8 cellular contexts compared by ENCODE assay signal in the genomic region with DNA sequence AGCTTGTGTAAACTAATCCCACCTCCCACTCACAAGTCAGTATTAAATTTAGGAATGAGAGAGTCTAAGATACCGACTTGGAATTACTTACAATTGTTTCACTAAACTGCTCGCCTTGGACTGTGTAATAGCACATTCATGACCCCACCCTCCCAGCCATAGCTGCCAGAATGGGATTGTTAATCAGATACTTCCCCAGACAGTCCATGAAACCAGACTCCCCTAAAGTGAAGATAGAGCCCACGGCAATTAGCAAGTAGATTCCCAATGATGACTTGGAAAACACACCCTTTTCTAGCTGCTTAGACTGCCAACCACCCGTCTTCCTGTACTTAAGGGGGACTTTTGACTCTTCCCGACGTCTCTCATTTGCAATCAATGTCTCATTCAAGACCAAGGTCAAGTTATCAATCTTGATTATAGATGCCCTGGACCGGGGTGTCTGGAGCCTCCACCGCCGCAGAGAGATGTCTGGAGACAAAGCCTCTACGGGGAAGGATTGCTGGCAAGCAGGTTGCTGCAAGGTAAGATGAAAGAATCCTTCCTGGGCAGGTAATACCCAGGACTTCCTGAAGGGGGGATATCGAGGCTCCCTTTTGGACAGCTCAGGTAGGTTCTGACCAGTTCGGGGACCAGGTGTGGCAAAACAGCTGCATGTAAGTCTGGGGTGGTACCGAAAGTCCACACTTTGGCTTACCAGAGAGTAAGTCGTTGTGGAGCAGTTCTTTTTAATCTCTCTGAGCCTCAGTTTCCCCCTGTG. TPM values are rescaled to one million over a fixed set of nuclear protein-coding genes. Genes with fewer than 3 reads are reported as not detected.
A peak's percentile ranks its signal among the peaks of the same experiment; 100 is the strongest.
DNase-seq lines count a peak whose midpoint lies in the region; TF ChIP-seq lines count a peak whose summit lies in the region.

No MANE protein-coding gene starts in this region.

- H3K9me3 ChIP-seq in hepatocyte (ENCODE audit: low read depth) (no peaks in the 10 kb centered on the region), thyroid gland (no peaks in the 10 kb centered on the region)

- peaks cover 25% of the 10 kb centered on the region for H3K27me3 ChIP-seq in hepatocyte
- H3K27me3 ChIP-seq in thyroid gland: no peaks in the 10 kb centered on the region

- 15% methylated on average over 14 of the region's 14 CpGs for WGBS in hepatocyte (ENCODE audit: low lambda C conversion rate, missing lambda C conversion rate)
- WGBS in thyroid gland, 2 donors: 24% methylated on average over 14 of the region's 14 CpGs

- intact Hi-C loops in thyroid gland (cut with DNase I): loop anchor here (10.0 kb wide), 1 partner anchor 260 kb away; no protein-coding TSS in a partner anchor

- no peaks in the 10 kb centered on the region for H3K79me2 ChIP-seq in hepatocyte

- no peaks in the 10 kb centered on the region for H3K36me3 Mint-ChIP-seq in activated naive CD4-positive, alpha-beta T cell treated with anti-CD3 and anti-CD28 coated beads, Interleukin-2, amount 10 ng/mL, durations not matched to agents 7 days and 5 days
- no peaks in the 10 kb centered on the region for H3K36me3 Mint-ChIP-seq in T-helper 2 cell treated with Interferon-gamma antibody and Interleukin-4, amounts not matched to agents 5 μg/mL and 100 μg/mL, for 36 hours (ENCODE audit: low read depth)

- H3K4me1 ChIP-seq in hepatocyte (ENCODE audit: insufficient read depth) (peaks cover 12% of the 10 kb centered on the region), thyroid gland (peaks cover 9% of the 10 kb centered on the region in 2 donors)

- peak; percentile 24 for DNase-seq in activated naive CD4-positive, alpha-beta T cell treated with anti-CD3 and anti-CD28 coated beads, Interleukin-2, amount 10 ng/mL, durations not matched to agents 7 days and 5 days
- no peak for DNase-seq in activated naive CD4-positive, alpha-beta T cell treated with Interleukin-2 at 50 U/mL for 16 hours
- DNase-seq in RPMI7951 (ENCODE audit: low read depth): peak; percentile 13
- DNase-seq in hepatocyte (ENCODE audit: low spot score): peak; percentile 49
- DNase-seq in thyroid gland: peak; percentile 35 to 36
- no peak for DNase-seq in substantia nigra (lab: John Stamatoyannopoulos, UW)
- DNase-seq in T-helper 2 cell treated with Interferon-gamma antibody and Interleukin-4, amounts not matched to agents 5 μg/mL and 100 μg/mL, for 36 hours (ENCODE audit: low spot score): no peak
- no peak for DNase-seq in SHP77 (lab: John Stamatoyannopoulos, UW)

- H3K27ac ChIP-seq in hepatocyte (no peak overlapping the region), thyroid gland (no peak overlapping the region), substantia nigra (ENCODE audit: low read depth, low read length, poor library complexity, severe bottlenecking) (no peak overlapping the region)

- no peak for TF ChIP-seq POLR2A in thyroid gland (IDR thresholded peaks at IDR 0.05)

- no peak overlapping the region for H3K4me3 ChIP-seq in hepatocyte
- no peak overlapping the region for H3K4me3 ChIP-seq in thyroid gland (replicated peaks in 1 of 3)

- H3K36me3 ChIP-seq in hepatocyte (replicated peaks; ENCODE audit: insufficient read depth, low read depth) (no peaks in the 10 kb centered on the region), thyroid gland (no peaks in the 10 kb centered on the region)

- H3K4me1 Mint-ChIP-seq in activated naive CD4-positive, alpha-beta T cell treated with anti-CD3 and anti-CD28 coated beads, Interleukin-2, amount 10 ng/mL, durations not matched to agents 7 days and 5 days: peaks cover 18% of the 10 kb centered on the region
- peaks cover 3% of the 10 kb centered on the region for H3K4me1 Mint-ChIP-seq in T-helper 2 cell treated with Interferon-gamma antibody and Interleukin-4, amounts not matched to agents 5 μg/mL and 100 μg/mL, for 36 hours (ENCODE audit: low read depth)

- H3K9me2 ChIP-seq in hepatocyte (replicated peaks; ENCODE audit: insufficient read depth): no peaks in the 10 kb centered on the region

- CTCF ChIA-PET in activated naive CD4-positive, alpha-beta T cell treated with anti-CD3 and anti-CD28 coated beads, Interleukin-2, amount 10 ng/mL, durations not matched to agents 7 days and 5 days (lab: Charles Lee): interaction anchor here (0.6 to 1.1 kb wide), 4 partner anchors 46 to 485 kb away, joined by 3 to 5 read pairs (median 3); no protein-coding TSS in a partner anchor

- no peak overlapping the region for H3K27ac Mint-ChIP-seq in activated naive CD4-positive, alpha-beta T cell treated with anti-CD3 and anti-CD28 coated beads, Interleukin-2, amount 10 ng/mL, durations not matched to agents 7 days and 5 days
- H3K27ac Mint-ChIP-seq in T-helper 2 cell treated with Interferon-gamma antibody and Interleukin-4, amounts not matched to agents 5 μg/mL and 100 μg/mL, for 36 hours: no peak overlapping the region

- TF ChIP-seq CTCF in hepatocyte (IDR thresholded peaks at IDR 0.05; ENCODE audit: poor library complexity) (peak; percentile 18), thyroid gland (IDR thresholded peaks at IDR 0.05) (peak in 5 of 6 experiments; percentile 27 to 63 (median 47))

- peak overlapping the region; percentile 69 for H3K4me2 ChIP-seq in hepatocyte

- no peaks in the 10 kb centered on the region for H3K9me3 Mint-ChIP-seq in activated naive CD4-positive, alpha-beta T cell treated with anti-CD3 and anti-CD28 coated beads, Interleukin-2, amount 10 ng/mL, durations not matched to agents 7 days and 5 days
- H3K9me3 Mint-ChIP-seq in T-helper 2 cell treated with Interferon-gamma antibody and Interleukin-4, amounts not matched to agents 5 μg/mL and 100 μg/mL, for 36 hours: no peaks in the 10 kb centered on the region

- no peaks in the 10 kb centered on the region for H4K20me1 ChIP-seq in hepatocyte (ENCODE audit: insufficient read depth, poor library complexity, severe bottlenecking)

- H3K4me3 Mint-ChIP-seq in activated naive CD4-positive, alpha-beta T cell treated with anti-CD3 and anti-CD28 coated beads, Interleukin-2, amount 10 ng/mL, durations not matched to agents 7 days and 5 days: no peak overlapping the region
- H3K4me3 Mint-ChIP-seq in T-helper 2 cell treated with Interferon-gamma antibody and Interleukin-4, amounts not matched to agents 5 μg/mL and 100 μg/mL, for 36 hours: no peak overlapping the region

- H2AFZ ChIP-seq in hepatocyte: no peak overlapping the region

- H3K27me3 Mint-ChIP-seq in activated naive CD4-positive, alpha-beta T cell treated with anti-CD3 and anti-CD28 coated beads, Interleukin-2, amount 10 ng/mL, durations not matched to agents 7 days and 5 days: peaks cover 47% of the 10 kb centered on the region
- peaks cover 36% of the 10 kb centered on the region for H3K27me3 Mint-ChIP-seq in T-helper 2 cell treated with Interferon-gamma antibody and Interleukin-4, amounts not matched to agents 5 μg/mL and 100 μg/mL, for 36 hours (ENCODE audit: low read depth)

RNA-seq across cellular contexts. Expression of a gene that starts 12.6 kb away (rescaled TPM):
- total RNA-seq in RPMI7951 (2014; rRNA removed; shearing (Covaris generic)): 20.3 and 28.6 TPM in 2 replicates
- total RNA-seq in hepatocyte (60.1 and 64.3 TPM in 2 replicates), thyroid gland (100 to 1,000 TPM in 3 of 4 donors, 10 to 100 TPM in 1; 93.8 to 156 (median 112) TPM)
- polyA plus RNA-seq in hepatocyte: 76.8 and 92.5 TPM in 2 replicates

Comparison
In these comparisons a context has a peak if more than half of its experiments do, and no peak if none do; other contexts are left out.
1. DNase-seq: peak in activated naive CD4-positive, alpha-beta T cell treated with anti-CD3 and anti-CD28 coated beads, Interleukin-2, amount 10 ng/mL, durations not matched to agents 7 days and 5 days (single experiment), RPMI7951 (single experiment), hepatocyte (single experiment) and thyroid gland (2 of 2); none in activated naive CD4-positive, alpha-beta T cell treated with Interleukin-2 at 50 U/mL for 16 hours (single experiment), substantia nigra (0 of 49), T-helper 2 cell treated with Interferon-gamma antibody and Interleukin-4, amounts not matched to agents 5 μg/mL and 100 μg/mL, for 36 hours (single experiment) and SHP77 (0 of 2).